Comparison of ENCODE assay signal across 8 cellular contexts in genomic region chr5:168219515-168220410, GRCh38.
DNase-seq lines count a peak whose midpoint lies in the region; ATAC-seq and TF ChIP-seq lines count a peak whose summit lies in the region.

No MANE protein-coding gene starts in this region.

- H3K9me3 Mint-ChIP-seq in stimulated activated naive CD8-positive, alpha-beta T cell treated with anti-CD3 and anti-CD28 coated beads, Interleukin-15, amount 100 ng/mL, for 72 hours = no peaks in the 10 kb centered on the region

- no peaks in the 10 kb centered on the region for H3K4me1 Mint-ChIP-seq in stimulated activated naive CD8-positive, alpha-beta T cell treated with anti-CD3 and anti-CD28 coated beads, Interleukin-15, amount 100 ng/mL, for 72 hours

- no peaks in the 10 kb centered on the region for H3K9me3 ChIP-seq in BE2C

- H3K27ac ChIP-seq in coronary artery = no peak overlapping the region

- TF ChIP-seq CTCF in BE2C (IDR thresholded peaks at IDR 0.05; ENCODE audit: low read depth, low read length) (peak; percentile 95), GM13977 (IDR thresholded peaks at IDR 0.05; ENCODE audit: extremely low read depth, insufficient read depth, missing control alignments) (peak; percentile 79), coronary artery (IDR thresholded peaks at IDR 0.05) (peak; percentile 76)

- peak; percentile 45 for DNase-seq in BE2C
- peak; percentile 80 for DNase-seq in GM13977 (ENCODE audit: low spot score)
- DNase-seq in MV-4-11 (lab: John Stamatoyannopoulos, UW) = peak; percentile 73
- DNase-seq in coronary artery (ENCODE audit: low spot score) = no peak
- peak; percentile 89 for DNase-seq in left kidney (ENCODE audit: low read depth, low spot score)
- peak; percentile 25 to 33 for DNase-seq in stimulated activated naive CD8-positive, alpha-beta T cell treated with anti-CD3 and anti-CD28 coated beads, Interleukin-15, amount 100 ng/mL, for 72 hours

- H3K27me3 Mint-ChIP-seq in stimulated activated naive CD8-positive, alpha-beta T cell treated with anti-CD3 and anti-CD28 coated beads, Interleukin-15, amount 100 ng/mL, for 72 hours = peaks cover 6% of the 10 kb centered on the region

- H3K4me3 Mint-ChIP-seq in stimulated activated naive CD8-positive, alpha-beta T cell treated with anti-CD3 and anti-CD28 coated beads, Interleukin-15, amount 100 ng/mL, for 72 hours = no peak overlapping the region

- in situ Hi-C loops in GM13977 (cut with MboI; ENCODE audit: low pct_unique_long_range_greater_than_20kb, low sequenced_read_pairs, unreplicated experiment) = loop anchor here (10.0 kb wide), 1 partner anchor 95 kb away; no protein-coding TSS in a partner anchor

- H3K4me3 ChIP-seq in BE2C (ENCODE audit: low read depth, low read length) (peak overlapping the region; percentile 47), coronary artery (no peak overlapping the region)

- H3K27me3 ChIP-seq in BE2C = peaks cover 5% of the 10 kb centered on the region; the same call in 1 of the 2 replicates

- H3K36me3 ChIP-seq in BE2C = no peaks in the 10 kb centered on the region

- no peak overlapping the region for H3K27ac Mint-ChIP-seq in stimulated activated naive CD8-positive, alpha-beta T cell treated with anti-CD3 and anti-CD28 coated beads, Interleukin-15, amount 100 ng/mL, for 72 hours

- no peaks in the 10 kb centered on the region; the same call in none of the 2 replicates for H3K4me1 ChIP-seq in BE2C

- ATAC-seq in HG02678 (IDR thresholded peaks at IDR 0.05; ENCODE audit: unreplicated experiment) (peak; percentile 93), SK-N-SH treated with all-trans-retinoic acid at 6 μM for 48 hours (peak; percentile 90)
- ATAC-seq in stimulated activated naive CD8-positive, alpha-beta T cell treated with anti-CD3 and anti-CD28 coated beads, Interleukin-15, amount 100 ng/mL, for 72 hours = peak; percentile 41

TF ChIP-seq in SK-N-SH treated with all-trans-retinoic acid at 6 μM for 48 hours, 23 proteins besides CTCF, POLR2A, EP300 and RAD21:
- no peak for TF ChIP-seq BACH2 (CRISPR knock-in tag; IDR thresholded peaks at IDR 0.05; ENCODE audit: borderline replicate concordance)
- no peak for TF ChIP-seq ZNF565 (CRISPR knock-in tag; conservative IDR thresholded peaks at IDR 0.05; ENCODE audit: low read depth)
- TF ChIP-seq CSDC2 (CRISPR knock-in tag; IDR thresholded peaks at IDR 0.05) = no peak
- TF ChIP-seq GLIS3 (CRISPR knock-in tag; IDR thresholded peaks at IDR 0.05) = no peak
- no peak for TF ChIP-seq ISL1 (CRISPR knock-in tag; IDR thresholded peaks at IDR 0.05)
- no peak for TF ChIP-seq ZNF70 (CRISPR knock-in tag; IDR thresholded peaks at IDR 0.05)
- TF ChIP-seq ZC3H10 (CRISPR knock-in tag; IDR thresholded peaks at IDR 0.05) = no peak
- TF ChIP-seq POU6F1 (CRISPR knock-in tag; IDR thresholded peaks at IDR 0.05; ENCODE audit: borderline replicate concordance, low read depth) = no peak
- TF ChIP-seq OSR1 (CRISPR knock-in tag; IDR thresholded peaks at IDR 0.05) = no peak
- no peak for TF ChIP-seq RARB (CRISPR knock-in tag; IDR thresholded peaks at IDR 0.05)
- no peak for TF ChIP-seq ESRRG (CRISPR knock-in tag; IDR thresholded peaks at IDR 0.05)

Comparison
In these comparisons a context has a peak if more than half of its experiments do, and no peak if none do; other contexts are left out.
1. ATAC-seq: peak in every context shown above with its lines; median percentile 93 in HG02678; 90 in SK-N-SH treated with all-trans-retinoic acid at 6 μM for 48 hours; 41 in stimulated activated naive CD8-positive, alpha-beta T cell treated with anti-CD3 and anti-CD28 coated beads, Interleukin-15, amount 100 ng/mL, for 72 hours.